ENCODE assay signal across 1 cellular context in genomic region chr12:55937956-55938355, GRCh38.
TF ChIP-seq lines count a peak whose summit lies in the region.

No MANE protein-coding gene starts in this region.

TF ChIP-seq in HCT116, 20 proteins besides CTCF, POLR2A, EP300 and RAD21:
- TF ChIP-seq ELF1 (IDR thresholded peaks at IDR 0.05; ENCODE audit: borderline replicate concordance, low read depth) (no peak), EZH2phosphoT487 (IDR thresholded peaks at IDR 0.05; ENCODE audit: borderline replicate concordance) (no peak)
